Comparison of ENCODE assay signal across 8 cellular contexts in genomic region chr3:187066228-187066995, GRCh38.
DNase-seq lines count a peak whose midpoint lies in the region; ATAC-seq and TF ChIP-seq lines count a peak whose summit lies in the region.

No MANE protein-coding gene starts in this region.

- H3K27me3 ChIP-seq in right lobe of liver, result no peaks in the 10 kb centered on the region
- H3K27me3 ChIP-seq in sigmoid colon, result no peaks in the 10 kb centered on the region

- TF ChIP-seq POLR2A in right lobe of liver (IDR thresholded peaks at IDR 0.05) (no peak), sigmoid colon (IDR thresholded peaks at IDR 0.05) (no peak)

- no peak overlapping the region for H3K4me3 Mint-ChIP-seq in T-helper 2 cell treated with Interferon-gamma antibody and Interleukin-4, amounts not matched to agents 5 μg/mL and 100 μg/mL, for 36 hours

- H3K9me3 Mint-ChIP-seq in T-helper 2 cell treated with Interferon-gamma antibody and Interleukin-4, amounts not matched to agents 5 μg/mL and 100 μg/mL, for 36 hours, result no peaks in the 10 kb centered on the region

- DNase-seq in T-helper 2 cell (peak in 3 of 5 experiments; percentile 28 to 63 (median 31)), OCI-M1 (lab: John Stamatoyannopoulos, UW) (peak; percentile 40), amniotic epithelial cell (ENCODE audit: low read depth) (peak; percentile 54), right lobe of liver (no peak), sigmoid colon (no peak)
- no peak for DNase-seq in T-helper 2 cell treated with Interferon-gamma antibody and Interleukin-4, amounts not matched to agents 5 μg/mL and 100 μg/mL, for 36 hours (ENCODE audit: low spot score)

- no peaks in the 10 kb centered on the region for H3K27me3 Mint-ChIP-seq in T-helper 2 cell treated with Interferon-gamma antibody and Interleukin-4, amounts not matched to agents 5 μg/mL and 100 μg/mL, for 36 hours (ENCODE audit: low read depth)

- H3K4me1 Mint-ChIP-seq in T-helper 2 cell treated with Interferon-gamma antibody and Interleukin-4, amounts not matched to agents 5 μg/mL and 100 μg/mL, for 36 hours (ENCODE audit: low read depth), result peaks cover 44% of the 10 kb centered on the region

- H3K4me3 ChIP-seq in right lobe of liver (no peak overlapping the region), sigmoid colon (no peak overlapping the region)

- H3K9me3 ChIP-seq in right lobe of liver, result no peaks in the 10 kb centered on the region
- peaks cover 0 to 3% (median 0%) of the 10 kb centered on the region in 4 donors for H3K9me3 ChIP-seq in sigmoid colon

- H3K27ac ChIP-seq in right lobe of liver (peak overlapping the region in 1 of 3 donors; percentile 13), sigmoid colon (no peak overlapping the region)

- H3K27ac Mint-ChIP-seq in T-helper 2 cell treated with Interferon-gamma antibody and Interleukin-4, amounts not matched to agents 5 μg/mL and 100 μg/mL, for 36 hours, result no peak overlapping the region

- WGBS in right lobe of liver (ENCODE audit: insufficient coverage, low coverage, low lambda C conversion rate, missing lambda C conversion rate), result 59% methylated on average over 7 of the region's 7 CpGs
- WGBS in sigmoid colon, 2 donors, result 70 to 80% methylated on average over 7 of the region's 7 CpGs

- H3K36me3 ChIP-seq in right lobe of liver (peaks cover 0 to 49% (median 17%) of the 10 kb centered on the region in 4 donors), sigmoid colon (no peaks in the 10 kb centered on the region)

- intact Hi-C loops in right lobe of liver (cut with DNase I) (no loop called here), sigmoid colon (cut with DNase I) (no loop called here)

- H3K4me1 ChIP-seq in right lobe of liver (peaks cover 0 to 49% (median 18%) of the 10 kb centered on the region in 4 donors), sigmoid colon (no peaks in the 10 kb centered on the region)

- TF ChIP-seq EP300 in sigmoid colon (IDR thresholded peaks at IDR 0.05), result no peak

- H3K36me3 Mint-ChIP-seq in T-helper 2 cell treated with Interferon-gamma antibody and Interleukin-4, amounts not matched to agents 5 μg/mL and 100 μg/mL, for 36 hours (ENCODE audit: low read depth), result peaks cover 64% of the 10 kb centered on the region

- ATAC-seq in HG02642 (IDR thresholded peaks at IDR 0.05; ENCODE audit: poor library complexity, unreplicated experiment) (peak; percentile 34), right lobe of liver (peak in 3 of 4 donors; percentile 14 to 24 (median 18)), HG03571 (IDR thresholded peaks at IDR 0.05; ENCODE audit: unreplicated experiment) (no peak)

- TF ChIP-seq CTCF in right lobe of liver (IDR thresholded peaks at IDR 0.05) (peak in 2 of 4 donors; percentile 18 to 27), sigmoid colon (IDR thresholded peaks at IDR 0.05) (no peak)

Comparison
In these comparisons a context has a peak if more than half of its experiments do, and no peak if none do; other contexts are left out.
1. DNase-seq: peak in T-helper 2 cell (3 of 5), OCI-M1 (single experiment) and amniotic epithelial cell (single experiment); none in T-helper 2 cell treated with Interferon-gamma antibody and Interleukin-4, amounts not matched to agents 5 μg/mL and 100 μg/mL, for 36 hours (single experiment), right lobe of liver (0 of 3) and sigmoid colon (single experiment).